In genomic region chr3:140384876-140385275, GRCh38 we compare ENCODE assay signal across 25 cellular contexts.
"Had no signal": no experiment of that assay in that cellular context is flagged by ENCODE, and none has a peak within 500 bp of the region (broad histone marks: within the 10 kb centered on the region; RNA-seq: fewer than 3 reads in every experiment).

No MANE protein-coding gene starts in this region.

- H3K36me3 ChIP-seq: brain microvascular endothelial cell had no signal

- H3K27ac ChIP-seq: brain microvascular endothelial cell, KMS-11, RWPE1, VCaP had no signal

- H3K36me3 Mint-ChIP-seq: activated CD4-positive, alpha-beta memory T cell treated with anti-CD3 and anti-CD28 coated beads for 36 hours; activated naive CD8-positive, alpha-beta T cell had no signal

- H3K4me3 Mint-ChIP-seq: activated CD4-positive, alpha-beta memory T cell treated with anti-CD3 and anti-CD28 coated beads for 36 hours; activated CD4-positive, alpha-beta T cell treated with anti-CD3 and anti-CD28 coated beads, Interleukin-2, amount 10 ng/mL, durations not matched to agents 7 days and 5 days; activated naive CD4-positive, alpha-beta T cell treated with anti-CD3 and anti-CD28 coated beads for 36 hours; activated naive CD8-positive, alpha-beta T cell; activated T-helper 17 cell treated with anti-CD3 and anti-CD28 coated beads, Interleukin-2, amount 50 U/mL, for 72 hours; T-helper 17 cell had no signal

- H3K4me2 ChIP-seq: KMS-11 had no signal

- H3K27me3 Mint-ChIP-seq: activated CD4-positive, alpha-beta memory T cell treated with anti-CD3 and anti-CD28 coated beads for 36 hours; activated CD4-positive, alpha-beta T cell treated with anti-CD3 and anti-CD28 coated beads, Interleukin-2, amount 10 ng/mL, durations not matched to agents 7 days and 5 days; activated naive CD8-positive, alpha-beta T cell; T-helper 17 cell had no signal

- H3K4me1 Mint-ChIP-seq: activated CD4-positive, alpha-beta T cell treated with anti-CD3 and anti-CD28 coated beads, Interleukin-2, amount 10 ng/mL, durations not matched to agents 7 days and 5 days; T-helper 17 cell had no signal

- H3K27ac Mint-ChIP-seq: activated CD4-positive, alpha-beta memory T cell treated with anti-CD3 and anti-CD28 coated beads for 36 hours; activated CD4-positive, alpha-beta T cell treated with anti-CD3 and anti-CD28 coated beads, Interleukin-2, amount 10 ng/mL, durations not matched to agents 7 days and 5 days; activated naive CD4-positive, alpha-beta T cell treated with anti-CD3 and anti-CD28 coated beads for 36 hours; activated naive CD8-positive, alpha-beta T cell; activated T-helper 17 cell treated with anti-CD3 and anti-CD28 coated beads, Interleukin-2, amount 50 U/mL, for 72 hours; T-helper 17 cell had no signal

- ATAC-seq: activated T-helper 17 cell treated with anti-CD3 and anti-CD28 coated beads, Interleukin-2, amount 50 U/mL, for 72 hours; Panc1; T-helper 17 cell had no signal

- H3K9ac ChIP-seq: KMS-11 had no signal

- H3K9me3 Mint-ChIP-seq: activated CD4-positive, alpha-beta memory T cell treated with anti-CD3 and anti-CD28 coated beads for 36 hours; activated CD4-positive, alpha-beta T cell treated with anti-CD3 and anti-CD28 coated beads, Interleukin-2, amount 10 ng/mL, durations not matched to agents 7 days and 5 days; activated naive CD4-positive, alpha-beta T cell treated with anti-CD3 and anti-CD28 coated beads for 36 hours; activated T-helper 17 cell treated with anti-CD3 and anti-CD28 coated beads, Interleukin-2, amount 50 U/mL, for 72 hours had no signal

- H3K27me3 ChIP-seq: brain microvascular endothelial cell had no signal

- DNase-seq: activated CD4-positive, alpha-beta memory T cell treated with anti-CD3 and anti-CD28 coated beads for 36 hours; activated CD4-positive, alpha-beta T cell treated with anti-CD3 and anti-CD28 coated beads, Interleukin-2, amount 10 ng/mL, durations not matched to agents 7 days and 5 days; activated CD4-positive, CD25-positive, alpha-beta regulatory T cell; activated gamma-delta T cell; activated naive CD4-positive, alpha-beta T cell treated with anti-CD3 and anti-CD28 coated beads for 36 hours; activated T-cell treated with anti-CD3 and anti-CD28 coated beads for 4 hours; activated T-cell treated with anti-CD3 and anti-CD28 coated beads, Interleukin-2, amount 50 U/mL, for 48 hours; brain microvascular endothelial cell; NCI-H1105; NCI-H1436; NCI-H187; NCI-H2081; NCI-H510A treated with DMSO at 0.1 percent for 48 hours; NCI-H69; NK-92 treated with Interleukin-12 subunit alpha and Interleukin-12 subunit beta, amount 100 ng/mL, for 24 hours; OCI-M1; Right ventricle myocardium superior; T-helper 17 cell; T-helper 9 cell had no signal
